ENCODE assay signal across 17 cellular contexts in the genomic region with DNA sequence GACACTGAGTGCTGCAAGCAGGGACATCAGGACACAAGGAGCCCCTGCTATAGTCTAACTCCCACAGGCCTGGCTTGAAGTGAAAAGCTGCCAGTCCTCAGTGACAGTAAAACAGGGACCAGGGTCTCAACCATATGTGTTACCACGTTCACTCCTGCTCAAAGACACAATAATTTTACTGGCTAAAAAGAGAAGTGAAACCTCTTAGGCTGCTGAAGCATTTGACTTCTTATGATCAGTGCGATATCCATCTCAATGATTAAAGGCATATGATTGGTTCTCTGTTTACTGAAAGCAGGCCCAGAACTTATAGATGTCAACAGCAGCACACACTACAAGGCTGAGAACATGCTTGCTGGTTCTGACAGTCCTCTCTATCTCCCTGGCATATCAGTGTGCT.
DNase-seq lines count a peak whose midpoint lies in the region; ATAC-seq, FAIRE-seq and TF ChIP-seq lines count a peak whose summit lies in the region.
"Had no signal": no experiment of that assay in that cellular context is flagged by ENCODE, and none has a peak within 500 bp of the region (broad histone marks: within the 10 kb centered on the region; RNA-seq: fewer than 3 reads in every experiment).

No MANE protein-coding gene starts in this region.

- no peak overlapping the region for H3K9ac ChIP-seq in keratinocyte (ENCODE audit: control insufficient read depth, extremely low read depth, insufficient read depth, low read length)

- H3K4me1 Mint-ChIP-seq in chondrocyte (ENCODE audit: low read depth) = no peaks in the 10 kb centered on the region
- H3K4me1 Mint-ChIP-seq: activated naive CD8-positive, alpha-beta T cell treated with anti-CD3 and anti-CD28 coated beads for 36 hours had no signal

- in situ Hi-C loops in gastrocnemius medialis (cut with MboI; ENCODE audit: low sequenced_read_pairs in 4 of 4) = no loop called here

- no peaks in the 10 kb centered on the region for H3K79me2 ChIP-seq in keratinocyte (ENCODE audit: control insufficient read depth, insufficient read depth, low read length)

- no peak overlapping the region for H3K27ac Mint-ChIP-seq in chondrocyte (ENCODE audit: unreplicated experiment)
- H3K27ac Mint-ChIP-seq: activated naive CD8-positive, alpha-beta T cell treated with anti-CD3 and anti-CD28 coated beads for 36 hours; IgD-negative memory B cell had no signal

- no peak overlapping the region for H3K4me2 ChIP-seq in keratinocyte (ENCODE audit: control insufficient read depth, extremely low read depth, insufficient read depth, low read depth, low read length)

- no peaks in the 10 kb centered on the region for H3K9me1 ChIP-seq in keratinocyte (ENCODE audit: control insufficient read depth, extremely low read depth, insufficient read depth, low read length)

- H3K9me3 ChIP-seq in keratinocyte (ENCODE audit: control insufficient read depth, low read depth, low read length) = no peaks in the 10 kb centered on the region
- H3K9me3 ChIP-seq in gastrocnemius medialis = no peaks in the 10 kb centered on the region
- H3K9me3 ChIP-seq: breast epithelium, prostate gland, spleen had no signal

- no peaks in the 10 kb centered on the region for H3K4me1 ChIP-seq in keratinocyte (ENCODE audit: control insufficient read depth, extremely low read depth, insufficient read depth, low read length)
- no peaks in the 10 kb centered on the region for H3K4me1 ChIP-seq in gastrocnemius medialis
- H3K4me1 ChIP-seq: breast epithelium, prostate gland, spleen had no signal

- no peak for DNase-seq in keratinocyte (ENCODE audit: low read depth, low spot score)
- no peak for DNase-seq in gastrocnemius medialis
- no peak for DNase-seq in chondrocyte (ENCODE audit: low spot score)
- no peak for DNase-seq in activated naive CD4-positive, alpha-beta T cell treated with Interleukin-2 at 50 U/mL for 16 hours
- DNase-seq: activated CD4-positive, CD25-positive, alpha-beta regulatory T cell treated with anti-CD3 and anti-CD28 coated beads, Interleukin-2, amount 50 U/mL, for 72 hours; activated naive CD8-positive, alpha-beta T cell treated with anti-CD3 and anti-CD28 coated beads for 36 hours; activated T-cell treated with anti-CD3 and anti-CD28 coated beads for 4 hours; DMS53; NCI-H345; spleen had no signal

- no peaks in the 10 kb centered on the region for H3K27me3 Mint-ChIP-seq in chondrocyte (ENCODE audit: low read depth)

- intact Hi-C loops in gastrocnemius medialis (cut with DNase I; ENCODE audit: low total_unique reads) = no loop called here

- H3K36me3 ChIP-seq in keratinocyte (ENCODE audit: control insufficient read depth in 2 of 2, extremely low read depth in 1 of 2, insufficient read depth in 2 of 2, low read length in 2 of 2) (no peaks in the 10 kb centered on the region), gastrocnemius medialis (no peaks in the 10 kb centered on the region)
- H3K36me3 ChIP-seq: breast epithelium, prostate gland, spleen had no signal

- no peak for TF ChIP-seq CTCF in keratinocyte (optimal IDR thresholded peaks at IDR 0.05 in 1 of 3, IDR thresholded peaks at IDR 0.05 in 1 of 3, conservative IDR thresholded peaks at IDR 0.05 in 1 of 3; ENCODE audit: extremely low read depth in 1 of 3, insufficient read depth in 2 of 3, low read length in 3 of 3)
- no peak for TF ChIP-seq CTCF in gastrocnemius medialis (IDR thresholded peaks at IDR 0.05 in 4 of 5, conservative IDR thresholded peaks at IDR 0.05 in 1 of 5)
- no peak for TF ChIP-seq CTCF in chondrocyte (IDR thresholded peaks at IDR 0.05)

- FAIRE-seq in keratinocyte (lab: Jason Lieb, UNC) = peak; percentile 46

- no peak for TF ChIP-seq POLR2A in gastrocnemius medialis (IDR thresholded peaks at IDR 0.05)

- no peak overlapping the region for H2AFZ ChIP-seq in keratinocyte (ENCODE audit: control insufficient read depth, low read length)

- peaks cover 4% of the 10 kb centered on the region for H3K9me3 Mint-ChIP-seq in chondrocyte (ENCODE audit: low read depth)
- H3K9me3 Mint-ChIP-seq: activated naive CD8-positive, alpha-beta T cell treated with anti-CD3 and anti-CD28 coated beads for 36 hours had no signal

- H3K27me3 ChIP-seq in keratinocyte (ENCODE audit: control insufficient read depth, extremely low read depth, insufficient read depth, low read length) (no peaks in the 10 kb centered on the region), gastrocnemius medialis (no peaks in the 10 kb centered on the region)
- H3K27me3 ChIP-seq: breast epithelium, spleen had no signal

- no peak overlapping the region for H3K4me3 Mint-ChIP-seq in chondrocyte (ENCODE audit: unreplicated experiment)
- H3K4me3 Mint-ChIP-seq: activated naive CD8-positive, alpha-beta T cell treated with anti-CD3 and anti-CD28 coated beads for 36 hours; IgD-negative memory B cell had no signal

- ATAC-seq in GM18508 (IDR thresholded peaks at IDR 0.05; ENCODE audit: insufficient read depth, unreplicated experiment) = peak; percentile 86
- ATAC-seq in GM21360 (IDR thresholded peaks at IDR 0.05; ENCODE audit: unreplicated experiment) = peak; percentile 80
- ATAC-seq in HG03378 (IDR thresholded peaks at IDR 0.05; ENCODE audit: unreplicated experiment) = peak; percentile 72
- no peak for ATAC-seq in gastrocnemius medialis
- ATAC-seq: left lobe of liver had no signal

- no peaks in the 10 kb centered on the region for H3K36me3 Mint-ChIP-seq in chondrocyte (ENCODE audit: low read depth)
- H3K36me3 Mint-ChIP-seq: activated naive CD8-positive, alpha-beta T cell treated with anti-CD3 and anti-CD28 coated beads for 36 hours; IgD-negative memory B cell had no signal

- no peaks in the 10 kb centered on the region for H4K20me1 ChIP-seq in keratinocyte (ENCODE audit: control insufficient read depth, extremely low read depth, insufficient read depth, low read length)

- H3K27ac ChIP-seq in keratinocyte (ENCODE audit: control insufficient read depth, insufficient read depth, low read length) (no peak overlapping the region), gastrocnemius medialis (no peak overlapping the region)
- H3K27ac ChIP-seq: breast epithelium, prostate gland, spleen had no signal

- dilution Hi-C loops in keratinocyte (cut with MboI; ENCODE audit: extremely low pct_ligation_motif_present, low sequenced_read_pairs) = no loop called here

- H3K4me3 ChIP-seq in keratinocyte (ENCODE audit: control insufficient read depth in 2 of 3, extremely low read depth in 1 of 3, insufficient read depth in 2 of 3, low read depth in 1 of 3, low read length in 3 of 3) (no peak overlapping the region), gastrocnemius medialis (no peak overlapping the region)
- H3K4me3 ChIP-seq: breast epithelium, prostate gland, spleen had no signal

Comparison
In these comparisons a context has a peak if more than half of its experiments do, and no peak if none do; other contexts are left out.
1. ATAC-seq: peak in GM18508 (single experiment), GM21360 (single experiment) and HG03378 (single experiment); none in gastrocnemius medialis (0 of 2).